2 cellular contexts compared by ENCODE assay signal in the genomic region with DNA sequence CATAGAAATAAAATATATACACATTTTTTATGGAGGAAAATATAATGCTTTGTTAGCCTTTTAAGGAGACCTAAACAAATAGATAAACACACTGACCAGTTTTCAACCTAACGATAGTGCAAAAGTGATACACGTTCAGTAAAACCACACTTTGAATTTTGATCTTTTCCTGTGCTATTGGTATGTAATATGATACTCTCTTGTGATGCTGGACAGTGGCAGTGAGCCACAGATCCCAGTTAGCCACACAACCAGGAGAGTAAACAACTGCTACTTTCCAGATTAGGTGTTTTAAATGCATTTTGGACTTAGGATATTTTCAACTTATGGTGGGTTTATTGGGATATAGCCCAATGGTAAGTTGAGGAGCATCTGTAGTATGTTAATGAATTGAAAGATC.
TF ChIP-seq lines count a peak whose summit lies in the region.

No MANE protein-coding gene starts in this region.

TF ChIP-seq in SK-N-SH, 30 proteins besides CTCF, POLR2A, EP300 and RAD21 (continued from another document):
- TF ChIP-seq, protein P1, sequence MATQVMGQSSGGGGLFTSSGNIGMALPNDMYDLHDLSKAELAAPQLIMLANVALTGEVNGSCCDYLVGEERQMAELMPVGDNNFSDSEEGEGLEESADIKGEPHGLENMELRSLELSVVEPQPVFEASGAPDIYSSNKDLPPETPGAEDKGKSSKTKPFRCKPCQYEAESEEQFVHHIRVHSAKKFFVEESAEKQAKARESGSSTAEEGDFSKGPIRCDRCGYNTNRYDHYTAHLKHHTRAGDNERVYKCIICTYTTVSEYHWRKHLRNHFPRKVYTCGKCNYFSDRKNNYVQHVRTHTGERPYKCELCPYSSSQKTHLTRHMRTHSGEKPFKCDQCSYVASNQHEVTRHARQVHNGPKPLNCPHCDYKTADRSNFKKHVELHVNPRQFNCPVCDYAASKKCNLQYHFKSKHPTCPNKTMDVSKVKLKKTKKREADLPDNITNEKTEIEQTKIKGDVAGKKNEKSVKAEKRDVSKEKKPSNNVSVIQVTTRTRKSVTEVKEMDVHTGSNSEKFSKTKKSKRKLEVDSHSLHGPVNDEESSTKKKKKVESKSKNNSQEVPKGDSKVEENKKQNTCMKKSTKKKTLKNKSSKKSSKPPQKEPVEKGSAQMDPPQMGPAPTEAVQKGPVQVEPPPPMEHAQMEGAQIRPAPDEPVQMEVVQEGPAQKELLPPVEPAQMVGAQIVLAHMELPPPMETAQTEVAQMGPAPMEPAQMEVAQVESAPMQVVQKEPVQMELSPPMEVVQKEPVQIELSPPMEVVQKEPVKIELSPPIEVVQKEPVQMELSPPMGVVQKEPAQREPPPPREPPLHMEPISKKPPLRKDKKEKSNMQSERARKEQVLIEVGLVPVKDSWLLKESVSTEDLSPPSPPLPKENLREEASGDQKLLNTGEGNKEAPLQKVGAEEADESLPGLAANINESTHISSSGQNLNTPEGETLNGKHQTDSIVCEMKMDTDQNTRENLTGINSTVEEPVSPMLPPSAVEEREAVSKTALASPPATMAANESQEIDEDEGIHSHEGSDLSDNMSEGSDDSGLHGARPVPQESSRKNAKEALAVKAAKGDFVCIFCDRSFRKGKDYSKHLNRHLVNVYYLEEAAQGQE (IDR thresholded peaks at IDR 0.05; ENCODE audit: low read depth, low read length): peak; percentile 81; the same call in 1 of the 2 replicates

TF ChIP-seq in SK-N-SH treated with all-trans-retinoic acid at 6 μM for 48 hours, 23 proteins besides CTCF, POLR2A, EP300 and RAD21:
- TF ChIP-seq, protein P2, sequence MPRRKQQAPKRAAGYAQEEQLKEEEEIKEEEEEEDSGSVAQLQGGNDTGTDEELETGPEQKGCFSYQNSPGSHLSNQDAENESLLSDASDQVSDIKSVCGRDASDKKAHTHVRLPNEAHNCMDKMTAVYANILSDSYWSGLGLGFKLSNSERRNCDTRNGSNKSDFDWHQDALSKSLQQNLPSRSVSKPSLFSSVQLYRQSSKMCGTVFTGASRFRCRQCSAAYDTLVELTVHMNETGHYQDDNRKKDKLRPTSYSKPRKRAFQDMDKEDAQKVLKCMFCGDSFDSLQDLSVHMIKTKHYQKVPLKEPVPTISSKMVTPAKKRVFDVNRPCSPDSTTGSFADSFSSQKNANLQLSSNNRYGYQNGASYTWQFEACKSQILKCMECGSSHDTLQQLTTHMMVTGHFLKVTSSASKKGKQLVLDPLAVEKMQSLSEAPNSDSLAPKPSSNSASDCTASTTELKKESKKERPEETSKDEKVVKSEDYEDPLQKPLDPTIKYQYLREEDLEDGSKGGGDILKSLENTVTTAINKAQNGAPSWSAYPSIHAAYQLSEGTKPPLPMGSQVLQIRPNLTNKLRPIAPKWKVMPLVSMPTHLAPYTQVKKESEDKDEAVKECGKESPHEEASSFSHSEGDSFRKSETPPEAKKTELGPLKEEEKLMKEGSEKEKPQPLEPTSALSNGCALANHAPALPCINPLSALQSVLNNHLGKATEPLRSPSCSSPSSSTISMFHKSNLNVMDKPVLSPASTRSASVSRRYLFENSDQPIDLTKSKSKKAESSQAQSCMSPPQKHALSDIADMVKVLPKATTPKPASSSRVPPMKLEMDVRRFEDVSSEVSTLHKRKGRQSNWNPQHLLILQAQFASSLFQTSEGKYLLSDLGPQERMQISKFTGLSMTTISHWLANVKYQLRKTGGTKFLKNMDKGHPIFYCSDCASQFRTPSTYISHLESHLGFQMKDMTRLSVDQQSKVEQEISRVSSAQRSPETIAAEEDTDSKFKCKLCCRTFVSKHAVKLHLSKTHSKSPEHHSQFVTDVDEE (CRISPR knock-in tag; IDR thresholded peaks at IDR 0.05): no peak
- TF ChIP-seq OSR1 (CRISPR knock-in tag; IDR thresholded peaks at IDR 0.05) (no peak), ESRRG (CRISPR knock-in tag; IDR thresholded peaks at IDR 0.05) (no peak), ARNTL (CRISPR knock-in tag; IDR thresholded peaks at IDR 0.05; ENCODE audit: borderline replicate concordance, low read depth) (no peak), TOX (CRISPR knock-in tag; IDR thresholded peaks at IDR 0.05; ENCODE audit: borderline replicate concordance) (no peak), GLIS3 (CRISPR knock-in tag; IDR thresholded peaks at IDR 0.05) (no peak), TCF4 (CRISPR knock-in tag; IDR thresholded peaks at IDR 0.05; ENCODE audit: borderline replicate concordance) (no peak)
- TF ChIP-seq, protein P3, sequence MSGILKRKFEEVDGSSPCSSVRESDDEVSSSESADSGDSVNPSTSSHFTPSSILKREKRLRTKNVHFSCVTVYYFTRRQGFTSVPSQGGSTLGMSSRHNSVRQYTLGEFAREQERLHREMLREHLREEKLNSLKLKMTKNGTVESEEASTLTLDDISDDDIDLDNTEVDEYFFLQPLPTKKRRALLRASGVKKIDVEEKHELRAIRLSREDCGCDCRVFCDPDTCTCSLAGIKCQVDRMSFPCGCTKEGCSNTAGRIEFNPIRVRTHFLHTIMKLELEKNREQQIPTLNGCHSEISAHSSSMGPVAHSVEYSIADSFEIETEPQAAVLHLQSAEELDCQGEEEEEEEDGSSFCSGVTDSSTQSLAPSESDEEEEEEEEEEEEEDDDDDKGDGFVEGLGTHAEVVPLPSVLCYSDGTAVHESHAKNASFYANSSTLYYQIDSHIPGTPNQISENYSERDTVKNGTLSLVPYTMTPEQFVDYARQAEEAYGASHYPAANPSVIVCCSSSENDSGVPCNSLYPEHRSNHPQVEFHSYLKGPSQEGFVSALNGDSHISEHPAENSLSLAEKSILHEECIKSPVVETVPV (CRISPR knock-in tag; IDR thresholded peaks at IDR 0.05): no peak
